ENCODE assay signal across 20 cellular contexts in the genomic region with DNA sequence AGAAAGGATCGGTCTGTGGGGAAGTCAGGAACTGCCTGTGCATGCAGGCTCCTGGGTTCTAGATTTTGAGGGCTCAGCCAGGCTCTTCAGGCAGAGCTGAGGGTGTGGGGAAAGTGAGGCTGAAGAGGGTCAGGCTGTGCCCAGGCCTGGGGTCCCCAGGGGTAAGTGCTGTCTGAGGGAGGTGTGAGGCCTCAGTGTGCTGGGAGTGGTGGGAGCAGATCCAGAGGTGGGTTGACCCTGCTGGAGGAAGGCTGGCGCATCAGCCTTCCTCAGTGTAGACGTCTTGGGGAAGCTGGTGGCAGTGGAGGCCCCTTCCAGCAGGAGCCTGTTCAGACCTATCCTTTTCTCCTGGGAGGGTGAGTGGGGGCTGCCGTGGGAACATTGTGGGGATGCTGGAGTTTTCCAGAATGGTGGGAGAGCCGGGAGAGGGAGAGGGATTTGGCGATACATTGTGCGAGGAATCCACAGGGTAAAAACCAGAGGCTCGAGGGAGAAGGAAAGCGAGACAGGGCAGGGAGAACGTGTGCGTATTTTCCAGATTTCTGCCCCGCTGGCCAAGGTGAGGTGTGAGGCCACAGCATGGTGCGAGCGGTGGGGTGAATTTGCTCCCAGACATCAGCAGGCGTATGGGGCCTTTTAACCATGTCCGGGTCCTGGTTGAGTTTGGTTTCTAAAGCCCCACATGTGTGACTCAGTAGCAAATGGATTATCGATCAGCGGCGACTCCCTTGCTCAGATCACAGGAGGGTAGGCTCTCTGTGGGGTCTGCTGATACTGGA.
DNase-seq lines count a peak whose midpoint lies in the region; ATAC-seq, FAIRE-seq and TF ChIP-seq lines count a peak whose summit lies in the region.
"Had no signal": no experiment of that assay in that cellular context is flagged by ENCODE, and none has a peak within 500 bp of the region (broad histone marks: within the 10 kb centered on the region; RNA-seq: fewer than 3 reads in every experiment).

No MANE protein-coding gene starts in this region.

- no peak for TF ChIP-seq RAD21 in H1 (IDR thresholded peaks at IDR 0.05 in 1 of 2, conservative IDR thresholded peaks at IDR 0.05 in 1 of 2; ENCODE audit: low read depth in 2 of 2, low read length in 2 of 2)

- H3K9ac ChIP-seq in BLaER1 treated with 17β-estradiol and CSF1 and Interleukin-3, amounts not matched to agents 10 nM and 100 nM, result no peak overlapping the region
- no peak overlapping the region for H3K9ac ChIP-seq in H1 (replicated peaks in 1 of 4; ENCODE audit: extremely low read depth in 1 of 4, low read depth in 3 of 4, low read length in 3 of 4)

- H2BK15ac ChIP-seq in H1 (ENCODE audit: low read length), result no peak overlapping the region

- no peak overlapping the region for H3K14ac ChIP-seq in H1 (ENCODE audit: insufficient read length)

- no peaks in the 10 kb centered on the region for H3K36me3 Mint-ChIP-seq in WTC11
- H3K36me3 Mint-ChIP-seq: CD14-positive monocyte; CD4-positive, alpha-beta memory T cell had no signal

- intact Hi-C loops in spleen (cut with DNase I; ENCODE audit: low total_unique reads), result no loop called here

- peaks cover 0 to 13% (median 0%) of the 10 kb centered on the region in 11 experiments; a peak in 2 of 22 replicates for H3K27me3 ChIP-seq in BLaER1 treated with 17β-estradiol and CSF1 and Interleukin-3, amounts not matched to agents 10 nM and 100 nM
- 0 out of 7 replicates have a peak, but pooled peaks cover 0 to 2% (median 0%) of the 10 kb centered on the region in 4 experiments for H3K27me3 ChIP-seq in H1 (replicated peaks in 1 of 4; ENCODE audit: control insufficient read depth in 3 of 4, extremely low read depth in 1 of 4, insufficient read depth in 3 of 4, low read length in 3 of 4)
- H3K27me3 ChIP-seq in spleen (replicated peaks in 1 of 7), result peaks cover 0 to 28% (median 0%) of the 10 kb centered on the region in 7 donors

- peak overlapping the region; percentile 51; the same call in 1 of the 2 replicates for H4K8ac ChIP-seq in H1 (ENCODE audit: extremely low read depth, insufficient read depth, low read length)

- no peak overlapping the region for H2BK5ac ChIP-seq in H1 (ENCODE audit: low read depth, low read length)

- no peak for TF ChIP-seq EP300 in H1 (IDR thresholded peaks at IDR 0.05; ENCODE audit: borderline replicate concordance in 1 of 2, low read depth in 2 of 2, low read length in 2 of 2)

- no peak overlapping the region for H3K4me3 Mint-ChIP-seq in WTC11
- H3K4me3 Mint-ChIP-seq: CD14-positive monocyte; CD4-positive, alpha-beta memory T cell; GM23338; HFFc6 had no signal

- no peak overlapping the region for H2BK20ac ChIP-seq in H1 (ENCODE audit: low read length)

- DNase-seq in H1 (ENCODE audit: low read depth in 1 of 2, low spot score in 2 of 2) (no peak), mesenteric fat pad (ENCODE audit: low spot score) (peak; percentile 77), spleen (peak; percentile 55), WTC11 (ENCODE audit: low spot score) (no peak)
- DNase-seq in stimulated activated CD4-positive, alpha-beta T cell treated with anti-CD3 and anti-CD28 coated beads, Interleukin-4, amount 100 ng/mL, for 4 hours, result no peak
- DNase-seq: ACHN; BE2C; CD4-positive, alpha-beta memory T cell; DMS153; DMS79; GF-D8; H7; HFFc6 had no signal

- POLR2A ChIA-PET in H1 (lab: Charles Lee; ENCODE audit: partially characterized antibody), result no interaction called here
- POLR2A ChIA-PET in WTC11 (lab: Charles Lee), result no interaction called here

- H3K23ac ChIP-seq in H1 (ENCODE audit: insufficient read length), result no peak overlapping the region

- no peak overlapping the region for H2BK12ac ChIP-seq in H1 (ENCODE audit: low read depth, low read length)

- H2AK5ac ChIP-seq in H1 (ENCODE audit: low read depth, low read length), result peak overlapping the region; percentile 13; the same call in 1 of the 2 replicates

- no peak overlapping the region for H3K27ac ChIP-seq in BLaER1 treated with 17β-estradiol and CSF1 and Interleukin-3, amounts not matched to agents 10 nM and 100 nM
- H3K27ac ChIP-seq in H1 (ENCODE audit: low read depth, low read length), result no peak overlapping the region
- H3K27ac ChIP-seq in spleen, result no peak overlapping the region
- H3K27ac ChIP-seq: HL-60 had no signal

- no peak for FAIRE-seq in H1 (lab: Jason Lieb, UNC)
- FAIRE-seq: A204.1 had no signal

- H2AFZ ChIP-seq in H1 (ENCODE audit: low read length), result no peak overlapping the region
- H2AFZ ChIP-seq: GM23338 had no signal

- H3K23me2 ChIP-seq in H1 (ENCODE audit: low read depth, low read length), result no peaks in the 10 kb centered on the region

- no peak overlapping the region for H3K56ac ChIP-seq in H1 (replicated peaks; ENCODE audit: insufficient read length, low read depth, low read length)

- TF ChIP-seq POLR2A in H1 (IDR thresholded peaks at IDR 0.05; ENCODE audit: control extremely low read depth in 1 of 2, low read depth in 2 of 2, low read length in 2 of 2) (no peak), spleen (IDR thresholded peaks at IDR 0.05) (no peak)

- no peaks in the 10 kb centered on the region; a peak in 1 of 22 replicates for H4K20me1 ChIP-seq in BLaER1 treated with 17β-estradiol and CSF1 and Interleukin-3, amounts not matched to agents 10 nM and 100 nM
- H4K20me1 ChIP-seq in H1 (replicated peaks in 1 of 2; ENCODE audit: control insufficient read depth in 1 of 2, insufficient read depth in 2 of 2, low read length in 2 of 2), result no peaks in the 10 kb centered on the region

- no peaks in the 10 kb centered on the region for H3K36me3 ChIP-seq in BLaER1 treated with 17β-estradiol and CSF1 and Interleukin-3, amounts not matched to agents 10 nM and 100 nM
- H3K36me3 ChIP-seq in H1 (ENCODE audit: control insufficient read depth in 2 of 4, insufficient read depth in 4 of 4, low read length in 3 of 4) (no peaks in the 10 kb centered on the region), spleen (no peaks in the 10 kb centered on the region)
- H3K36me3 ChIP-seq: BE2C had no signal

- TF ChIP-seq CTCF in H1 (IDR thresholded peaks at IDR 0.05; ENCODE audit: control extremely low read depth in 1 of 3, insufficient read depth in 1 of 3, low read depth in 1 of 3, low read length in 3 of 3), result no peak
- no peak for TF ChIP-seq CTCF in spleen (IDR thresholded peaks at IDR 0.05 in 8 of 11, conservative IDR thresholded peaks at IDR 0.05 in 3 of 11)
- TF ChIP-seq CTCF in WTC11 (IDR thresholded peaks at IDR 0.05), result no peak

- H4K91ac ChIP-seq in H1 (replicated peaks; ENCODE audit: insufficient read length, low read length), result no peak overlapping the region

- H3K27me3 Mint-ChIP-seq in WTC11 (ENCODE audit: low read depth), result no peaks in the 10 kb centered on the region; the same call in none of the 2 replicates

- H3K4me3 ChIP-seq in BLaER1 treated with 17β-estradiol and CSF1 and Interleukin-3, amounts not matched to agents 10 nM and 100 nM, result no peak overlapping the region
- no peak overlapping the region for H3K4me3 ChIP-seq in H1 (ENCODE audit: extremely low read depth in 1 of 4, insufficient read depth in 2 of 4, low read depth in 3 of 4, low read length in 4 of 4)
- H3K4me3 ChIP-seq in spleen, result no peak overlapping the region
- H3K4me3 ChIP-seq: GM23338 had no signal

- no peak for ATAC-seq in WTC11
- no peak for ATAC-seq in GM21367 (IDR thresholded peaks at IDR 0.05; ENCODE audit: unreplicated experiment)
- ATAC-seq: HCT116 had no signal

- H3K4me1 Mint-ChIP-seq in WTC11, result peaks cover 4% of the 10 kb centered on the region
- H3K4me1 Mint-ChIP-seq: CD14-positive monocyte had no signal

- no peaks in the 10 kb centered on the region for H3K79me2 ChIP-seq in H1 (ENCODE audit: control insufficient read depth in 1 of 2, insufficient read depth in 2 of 2, low read length in 2 of 2)

- H3K9me3 ChIP-seq in BLaER1 treated with 17β-estradiol and CSF1 and Interleukin-3, amounts not matched to agents 10 nM and 100 nM (replicated peaks in 1 of 11), result no peaks in the 10 kb centered on the region
- H3K9me3 ChIP-seq in H1 (ENCODE audit: insufficient read depth in 2 of 2, low read depth in 1 of 2, low read length in 1 of 2) (no peaks in the 10 kb centered on the region), spleen (no peaks in the 10 kb centered on the region)
- H3K9me3 ChIP-seq: BE2C had no signal

- no peak overlapping the region for H3K4ac ChIP-seq in H1 (replicated peaks; ENCODE audit: insufficient read length, low read depth, low read length)

- CTCF ChIA-PET in H1 (lab: Charles Lee; ENCODE audit: partially characterized antibody), result interaction anchor here (1.1 kb wide), 1 partner anchor 54 kb away, joined by 3 read pairs; no protein-coding TSS in a partner anchor
- CTCF ChIA-PET in WTC11 (lab: Charles Lee), result no interaction called here

- H3K4me1 ChIP-seq in BLaER1 treated with 17β-estradiol and CSF1 and Interleukin-3, amounts not matched to agents 10 nM and 100 nM, result peaks cover 23 to 67% (median 47%) of the 10 kb centered on the region in 10 experiments
- H3K4me1 ChIP-seq in H1 (replicated peaks in 1 of 4; ENCODE audit: control insufficient read depth in 3 of 4, insufficient read depth in 4 of 4, low read length in 3 of 4) (peaks cover 2 to 8% (median 5%) of the 10 kb centered on the region in 4 experiments; a peak in 6 of 7 replicates), spleen (no peaks in the 10 kb centered on the region)
- H3K4me1 ChIP-seq: BE2C had no signal

- H4K5ac ChIP-seq in H1 (ENCODE audit: insufficient read length, low read depth, low read length), result no peak overlapping the region

- no peak overlapping the region for H2BK120ac ChIP-seq in H1 (replicated peaks; ENCODE audit: low read depth, low read length)

- no peak overlapping the region; the same call in 1 of the 2 replicates for H3K18ac ChIP-seq in H1 (ENCODE audit: extremely low read depth, low read length)

- H3K79me1 ChIP-seq in H1 (ENCODE audit: low read depth, low read length), result no peaks in the 10 kb centered on the region

- WGBS in H1 (ENCODE audit: extremely low coverage in 1 of 2, insufficient coverage in 1 of 2, insufficient read length in 1 of 2, insufficient replicate concordance in 2 of 2, low coverage in 1 of 2, low lambda C conversion rate in 2 of 2, missing lambda C conversion rate in 1 of 2), 2 experiments, result 93% methylated on average over 19 of the region's 19 CpGs; no CpG with 5 or more reads in 1 of the 2 experiments
- 87 to 94% (median 91%) methylated on average over 19 of the region's 19 CpGs for WGBS in spleen, 5 donors

- no peaks in the 10 kb centered on the region for H3K9me3 Mint-ChIP-seq in WTC11
- H3K9me3 Mint-ChIP-seq: CD4-positive, alpha-beta memory T cell; GM23338 had no signal

- H3K4me2 ChIP-seq in BLaER1 treated with 17β-estradiol and CSF1 and Interleukin-3, amounts not matched to agents 10 nM and 100 nM, result peak overlapping the region in 7 of 11 experiments; percentile 9 to 96 (median 86); a peak in 11 of 22 replicates
- no peak overlapping the region for H3K4me2 ChIP-seq in H1 (ENCODE audit: insufficient read depth in 1 of 2, low read depth in 2 of 2, low read length in 2 of 2)
- H3K4me2 ChIP-seq: GM23338 had no signal

- H3K27ac Mint-ChIP-seq in WTC11, result no peak overlapping the region
- H3K27ac Mint-ChIP-seq: GM23338, HFFc6 had no signal

TF ChIP-seq in H1, 55 proteins besides CTCF, POLR2A, EP300 and RAD21:
- no peak for TF ChIP-seq CEBPB (IDR thresholded peaks at IDR 0.05; ENCODE audit: low read depth, low read length)
- no peak for TF ChIP-seq SP2 (IDR thresholded peaks at IDR 0.05; ENCODE audit: low read length)

TF ChIP-seq in WTC11, 78 proteins besides CTCF, POLR2A, EP300 and RAD21:
- no peak for TF ChIP-seq MXD4 (CRISPR knock-in tag; IDR thresholded peaks at IDR 0.05; ENCODE audit: borderline replicate concordance)

Comparison
In these comparisons a context has a peak if more than half of its experiments do, and no peak if none do; other contexts are left out.
1. H3K4me2 ChIP-seq: peak in BLaER1 treated with 17β-estradiol and CSF1 and Interleukin-3, amounts not matched to agents 10 nM and 100 nM (7 of 11); none in H1 (0 of 2).
2. DNase-seq: peak in mesenteric fat pad (single experiment) and spleen (single experiment); none in H1 (0 of 2), stimulated activated CD4-positive, alpha-beta T cell treated with anti-CD3 and anti-CD28 coated beads, Interleukin-4, amount 100 ng/mL, for 4 hours (0 of 2) and WTC11 (single experiment).